In genomic region chr10:128094596-128094995, GRCh38 we compare ENCODE assay signal across 6 cellular contexts. TPM values are rescaled to one million over a fixed set of nuclear protein-coding genes. Genes with fewer than 3 reads are reported as not detected.
DNase-seq lines count a peak whose midpoint lies in the region; ATAC-seq, FAIRE-seq and TF ChIP-seq lines count a peak whose summit lies in the region.
"Not testable (repeated sequence)": the region's sequence is repeated elsewhere in the genome, so short reads cannot be mapped to it uniquely, and the experiment has no call there.

No MANE protein-coding gene starts in this region.

- H3K27ac Mint-ChIP-seq in CD4-positive, CD25-positive, alpha-beta regulatory T cell: peak overlapping the region in 2 of 3 donors; percentile 88 to 91
- H3K27ac Mint-ChIP-seq in WTC11; activated T-helper 17 cell treated with anti-CD3 and anti-CD28 coated beads, Interleukin-2, amount 50 U/mL, for 72 hours: not testable (repeated sequence)
- H3K27ac Mint-ChIP-seq in natural killer cell treated with Interleukin-12 subunit alpha and Interleukin-12 subunit beta and Interleukin-15 and Interleukin-18, amount 100 ng/mL, for 72 hours: peak overlapping the region; percentile 86 to 96

- H3K9me3 ChIP-seq in CD4-positive, CD25-positive, alpha-beta regulatory T cell (ENCODE audit: control insufficient read depth in 2 of 2, low read length in 2 of 2); PC-9 (ENCODE audit: insufficient read depth, low read depth); K562 (replicated peaks; ENCODE audit: control insufficient read depth, insufficient read depth, low read depth, low read length): not testable (repeated sequence)

- DNase-seq in CD4-positive, CD25-positive, alpha-beta regulatory T cell; PC-9; WTC11 (ENCODE audit: low spot score); K562 (ENCODE audit: extremely low read depth in 1 of 4, low spot score in 3 of 4); natural killer cell treated with Interleukin-12 subunit alpha and Interleukin-12 subunit beta and Interleukin-15 and Interleukin-18, amount 100 ng/mL, for 72 hours (ENCODE audit: low spot score): not testable (repeated sequence)

- TF ChIP-seq EP300 in K562 (IDR thresholded peaks at IDR 0.05; ENCODE audit: low read length): not testable (repeated sequence)

- not testable (repeated sequence) for H3K36me3 Mint-ChIP-seq in CD4-positive, CD25-positive, alpha-beta regulatory T cell
- H3K36me3 Mint-ChIP-seq in WTC11: peaks cover 24% of the 10 kb centered on the region
- peaks cover 35% of the 10 kb centered on the region for H3K36me3 Mint-ChIP-seq in activated T-helper 17 cell treated with anti-CD3 and anti-CD28 coated beads, Interleukin-2, amount 50 U/mL, for 72 hours (ENCODE audit: low read depth)
- H3K36me3 Mint-ChIP-seq in natural killer cell treated with Interleukin-12 subunit alpha and Interleukin-12 subunit beta and Interleukin-15 and Interleukin-18, amount 100 ng/mL, for 72 hours: peaks cover 11% of the 10 kb centered on the region

- not testable (repeated sequence) for H3K36me3 ChIP-seq in CD4-positive, CD25-positive, alpha-beta regulatory T cell (ENCODE audit: control insufficient read depth, insufficient read depth, low read length); PC-9 (ENCODE audit: low read depth)
- peaks cover 26% of the 10 kb centered on the region; the same call in 2 of the 3 replicates for H3K36me3 ChIP-seq in K562 (ENCODE audit: control insufficient read depth, insufficient read depth, low read length)

- H3K27me3 ChIP-seq in CD4-positive, CD25-positive, alpha-beta regulatory T cell (ENCODE audit: control insufficient read depth, insufficient read depth, low read length); PC-9 (ENCODE audit: insufficient read depth, low read depth); K562 (ENCODE audit: control insufficient read depth in 2 of 2, insufficient read depth in 2 of 2, low read length in 2 of 2): not testable (repeated sequence)

- 89% methylated on average over 1 of the region's 4 CpGs for WGBS in K562 (ENCODE audit: insufficient coverage, low coverage, missing lambda C conversion rate)

- CTCF ChIA-PET in PC-9 (lab: Charles Lee): interaction anchor here (0.7 kb wide), 1 partner anchor 24 kb away, joined by 6 read pairs; no protein-coding TSS in a partner anchor
- CTCF ChIA-PET in WTC11 (lab: Charles Lee): interaction anchor here (1.1 kb wide), 1 partner anchor 16 kb away, joined by 4 read pairs; no protein-coding TSS in a partner anchor
- CTCF ChIA-PET in K562 (lab: Yijun Ruan, JAX; ENCODE audit: low intra/inter-chr PET ratio): not testable (repeated sequence)

- TF ChIP-seq POLR2A in K562 (conservative IDR thresholded peaks at IDR 0.05): not testable (repeated sequence)

- ATAC-seq in CD4-positive, CD25-positive, alpha-beta regulatory T cell (ENCODE audit: low read depth in 2 of 2); WTC11; activated T-helper 17 cell treated with anti-CD3 and anti-CD28 coated beads, Interleukin-2, amount 50 U/mL, for 72 hours (replicated peaks); K562; natural killer cell treated with Interleukin-12 subunit alpha and Interleukin-12 subunit beta and Interleukin-15 and Interleukin-18, amount 100 ng/mL, for 72 hours: not testable (repeated sequence)

- H3K4me3 Mint-ChIP-seq in CD4-positive, CD25-positive, alpha-beta regulatory T cell: peak overlapping the region in 1 of 4 donors; percentile 76
- not testable (repeated sequence) for H3K4me3 Mint-ChIP-seq in WTC11
- H3K4me3 Mint-ChIP-seq in activated T-helper 17 cell treated with anti-CD3 and anti-CD28 coated beads, Interleukin-2, amount 50 U/mL, for 72 hours: peak overlapping the region; percentile 60
- peak overlapping the region; percentile 87 for H3K4me3 Mint-ChIP-seq in natural killer cell treated with Interleukin-12 subunit alpha and Interleukin-12 subunit beta and Interleukin-15 and Interleukin-18, amount 100 ng/mL, for 72 hours

- not testable (repeated sequence) for FAIRE-seq in K562 (lab: Jason Lieb, UNC)

- not testable (repeated sequence) for H3K9ac ChIP-seq in K562 (ENCODE audit: insufficient read depth in 1 of 2, low read depth in 2 of 2, low read length in 2 of 2)

- H3K4me3 ChIP-seq in CD4-positive, CD25-positive, alpha-beta regulatory T cell (ENCODE audit: low read depth, low read length): peak overlapping the region; percentile 75
- H3K4me3 ChIP-seq in PC-9, K562: not testable (repeated sequence)

- intact Hi-C loops in PC-9 (cut with micrococcal nuclease; ENCODE audit: unreplicated experiment); K562 (cut with micrococcal nuclease): not testable (repeated sequence)

- TF ChIP-seq CTCF in PC-9 (conservative IDR thresholded peaks at IDR 0.05); WTC11 (IDR thresholded peaks at IDR 0.05); K562 (IDR thresholded peaks at IDR 0.05 in 2 of 3, conservative IDR thresholded peaks at IDR 0.05 in 1 of 3; ENCODE audit: insufficient read depth in 2 of 3, low read depth in 1 of 3, low read length in 3 of 3): not testable (repeated sequence)

- not testable (repeated sequence) for H2AFZ ChIP-seq in PC-9; K562 (ENCODE audit: low read depth, low read length)

- not testable (repeated sequence) for H3K9me1 ChIP-seq in K562 (ENCODE audit: control insufficient read depth, insufficient read depth, low read length)

- TSS peak; percentile 19 for BruUV-seq in PC-9 (replicated peaks; lab: Mats Ljungman, UMichigan)
- BruUV-seq in K562 (replicated peaks; lab: Mats Ljungman, UMichigan): not testable (repeated sequence)

- H3K4me1 Mint-ChIP-seq in CD4-positive, CD25-positive, alpha-beta regulatory T cell: peaks cover 4 to 41% (median 26%) of the 10 kb centered on the region in 4 donors
- peaks cover 13% of the 10 kb centered on the region; the same call in 1 of the 2 replicates for H3K4me1 Mint-ChIP-seq in WTC11
- H3K4me1 Mint-ChIP-seq in activated T-helper 17 cell treated with anti-CD3 and anti-CD28 coated beads, Interleukin-2, amount 50 U/mL, for 72 hours: peaks cover 26% of the 10 kb centered on the region
- peaks cover 41 to 44% of the 10 kb centered on the region in 2 donors for H3K4me1 Mint-ChIP-seq in natural killer cell treated with Interleukin-12 subunit alpha and Interleukin-12 subunit beta and Interleukin-15 and Interleukin-18, amount 100 ng/mL, for 72 hours (ENCODE audit: low read depth in 2 of 2)

- H3K9me2 ChIP-seq in PC-9 (ENCODE audit: insufficient read depth): not testable (repeated sequence)

- H3K27ac ChIP-seq in CD4-positive, CD25-positive, alpha-beta regulatory T cell (ENCODE audit: insufficient read depth, low read length, poor library complexity, severe bottlenecking): peak overlapping the region; percentile 68
- H3K27ac ChIP-seq in PC-9; K562 (ENCODE audit: extremely low read depth, low read depth, low read length): not testable (repeated sequence)

- H4K20me1 ChIP-seq in PC-9 (ENCODE audit: insufficient read depth); K562 (replicated peaks; ENCODE audit: control insufficient read depth, insufficient read depth, low read length): not testable (repeated sequence)

- in situ Hi-C loops in K562 (cut with MboI): not testable (repeated sequence)

- H3F3A ChIP-seq in PC-9 (ENCODE audit: insufficient read depth, low read depth): not testable (repeated sequence)

- not testable (repeated sequence) for TF ChIP-seq RAD21 in K562 (CRISPR knock-in tag; conservative IDR thresholded peaks at IDR 0.05 in 1 of 2, IDR thresholded peaks at IDR 0.05 in 1 of 2)

- H3K27me3 Mint-ChIP-seq in CD4-positive, CD25-positive, alpha-beta regulatory T cell; WTC11 (ENCODE audit: low read depth); activated T-helper 17 cell treated with anti-CD3 and anti-CD28 coated beads, Interleukin-2, amount 50 U/mL, for 72 hours; natural killer cell treated with Interleukin-12 subunit alpha and Interleukin-12 subunit beta and Interleukin-15 and Interleukin-18, amount 100 ng/mL, for 72 hours: not testable (repeated sequence)

- POLR2A ChIA-PET in PC-9 (lab: Charles Lee; ENCODE audit: unreplicated experiment): not testable (repeated sequence)
- POLR2A ChIA-PET in WTC11 (lab: Charles Lee): interaction anchor here (1.1 kb wide), 1 partner anchor 42 kb away, joined by 3 read pairs; no protein-coding TSS in a partner anchor
- POLR2A ChIA-PET in K562 (lab: Yijun Ruan, JAX): interaction anchor here (0.7 kb wide), 1 partner anchor 371 kb away, joined by 3 read pairs; no protein-coding TSS in a partner anchor

- peaks cover 24% of the 10 kb centered on the region for H3K4me1 ChIP-seq in CD4-positive, CD25-positive, alpha-beta regulatory T cell (ENCODE audit: control insufficient read depth, insufficient read depth, low read length, poor library complexity, severe bottlenecking)
- not testable (repeated sequence) for H3K4me1 ChIP-seq in PC-9 (replicated peaks; ENCODE audit: insufficient read depth); K562 (replicated peaks in 1 of 2; ENCODE audit: control insufficient read depth in 2 of 2, insufficient read depth in 2 of 2, low read length in 2 of 2)

- not testable (repeated sequence) for H3K9me3 Mint-ChIP-seq in CD4-positive, CD25-positive, alpha-beta regulatory T cell; WTC11; activated T-helper 17 cell treated with anti-CD3 and anti-CD28 coated beads, Interleukin-2, amount 50 U/mL, for 72 hours; natural killer cell treated with Interleukin-12 subunit alpha and Interleukin-12 subunit beta and Interleukin-15 and Interleukin-18, amount 100 ng/mL, for 72 hours

- not testable (repeated sequence) for H3K79me2 ChIP-seq in PC-9 (ENCODE audit: low read depth); K562 (ENCODE audit: control insufficient read depth, insufficient read depth, low read length)

- not testable (repeated sequence) for H3K4me2 ChIP-seq in PC-9; K562 (ENCODE audit: insufficient read depth, low read length)

RNA-seq across cellular contexts. Expression of gene MKI67, which starts 31.6 kb away (rescaled TPM):
- 13.5 TPM for total RNA-seq in CD4-positive, CD25-positive, alpha-beta regulatory T cell
- under 1 TPM; 0.06 to 0.98 (median 0.65) TPM for polyA plus RNA-seq in CD4-positive, CD25-positive, alpha-beta regulatory T cell
- total RNA-seq in PC-9 (2021) (75.2 and 114 TPM in 2 replicates), WTC11 (2021) (93.6 to 118 TPM (median 96.5 TPM) in 3 replicates), K562 (2014; rRNA removed) (48.5 and 58.1 TPM in 2 replicates), K562 (2014; rRNA removed; fragmentation: Illumina TruSeq; extraction: Trizol) (32.4 and 36.9 TPM in 2 replicates), K562 (2015; rRNA removed; fragmentation: Illumina TruSeq; extraction: Trizol) (36.0 and 38.3 TPM in 2 replicates), K562 (2021) (73.7 and 86.5 TPM in 2 replicates)
- total RNA-seq in activated T-helper 17 cell treated with anti-CD3 and anti-CD28 coated beads, Interleukin-2, amount 50 U/mL, for 72 hours: 100 to 1,000 TPM; 262 to 281 TPM
- 24.9 and 92.8 TPM in 2 replicates for total RNA-seq in K562 (2011; cell fraction: chromatin; rRNA removed; ENCODE audit: low replicate concordance)
- total RNA-seq in K562 (2011; cell fraction: nucleolus; rRNA removed): 19.3 and 20.3 TPM in 2 replicates
- 35.3 and 47.5 TPM in 2 replicates for total RNA-seq in K562 (2011; cell fraction: nucleoplasm; rRNA removed)
- polyA plus RNA-seq in K562 (2011; rRNA removed) (15.8 and 20.1 TPM in 2 replicates), K562 (2014; fragmentation: Illumina TruSeq; extraction: Trizol) (60.8 and 74.7 TPM in 2 replicates), K562 (2014; fragmentation: Nextera tagmentation; extraction: Ambion mirVana) (10 to 100 TPM; 11.8 to 17.2 TPM), K562 (2014; rRNA removed) (23.9 and 37.5 TPM in 2 replicates)
- 11.0 and 15.0 TPM in 2 replicates for polyA plus RNA-seq in K562 (2011; cell fraction: cytosol; rRNA removed)
- polyA plus RNA-seq in K562 (2011; cell fraction: nucleus; rRNA removed): 56.2 and 78.0 TPM in 2 replicates
- 27.1 and 32.6 TPM in 2 replicates for polyA plus RNA-seq in K562 (2012)
- polyA minus RNA-seq in K562 (2011; rRNA and poly(A)+ RNA removed): 49.7 and 50.9 TPM in 2 replicates
- 43.6 and 54.4 TPM in 2 replicates for polyA minus RNA-seq in K562 (2011; cell fraction: cytosol; rRNA and poly(A)+ RNA removed)
- 33.1 and 63.5 TPM in 2 replicates for polyA minus RNA-seq in K562 (2011; cell fraction: nucleus; rRNA and poly(A)+ RNA removed)
- total RNA-seq in natural killer cell treated with Interleukin-12 subunit alpha and Interleukin-12 subunit beta and Interleukin-15 and Interleukin-18, amount 100 ng/mL, for 72 hours: 100 to 1,000 TPM; 141 to 270 TPM
